ENCODE assay signal across 17 cellular contexts in genomic region chr2:215780313-215780712, GRCh38.
DNase-seq lines count a peak whose midpoint lies in the region; ATAC-seq and TF ChIP-seq lines count a peak whose summit lies in the region.
"Had no signal": no experiment of that assay in that cellular context is flagged by ENCODE, and none has a peak within 500 bp of the region (broad histone marks: within the 10 kb centered on the region; RNA-seq: fewer than 3 reads in every experiment).

No MANE protein-coding gene starts in this region.

- no peak for TF ChIP-seq EP300 in sigmoid colon (IDR thresholded peaks at IDR 0.05)

- ATAC-seq in activated naive CD8-positive, alpha-beta T cell treated with anti-CD3 and anti-CD28 coated beads, Interleukin-2, amount 50 U/mL, for 24 hours: no peak
- no peak for ATAC-seq in GM18519 (IDR thresholded peaks at IDR 0.05; ENCODE audit: low FRiP score, unreplicated experiment)

- TF ChIP-seq CTCF in hepatocyte (IDR thresholded peaks at IDR 0.05; ENCODE audit: poor library complexity) (no peak), sigmoid colon (IDR thresholded peaks at IDR 0.05) (no peak)

- DNase-seq in activated naive CD8-positive, alpha-beta T cell treated with anti-CD3 and anti-CD28 coated beads for 36 hours: no peak
- no peak for DNase-seq in activated naive CD8-positive, alpha-beta T cell treated with anti-CD3 and anti-CD28 coated beads, Interleukin-2, amount 50 U/mL, for 24 hours
- DNase-seq in hepatocyte (ENCODE audit: low spot score): no peak
- DNase-seq in sigmoid colon: no peak
- no peak for DNase-seq in activated CD8-positive, alpha-beta memory T cell treated with anti-CD3 and anti-CD28 coated beads for 24 hours
- DNase-seq in effector CD8-positive, alpha-beta T cell (lab: John Stamatoyannopoulos, UW): no peak
- DNase-seq in EL: no peak
- DNase-seq: AML-193; Caco-2; CD8-positive, alpha-beta memory T cell; DMS53; GOT3; H9; IMR-90 had no signal

- H4K20me1 ChIP-seq in hepatocyte (ENCODE audit: insufficient read depth, poor library complexity, severe bottlenecking): no peaks in the 10 kb centered on the region
- H4K20me1 ChIP-seq: BLaER1 had no signal

- H3K27me3 ChIP-seq in hepatocyte: no peaks in the 10 kb centered on the region
- no peaks in the 10 kb centered on the region for H3K27me3 ChIP-seq in sigmoid colon
- H3K27me3 ChIP-seq: BLaER1 had no signal

- 69% methylated on average over 5 of the region's 5 CpGs for whole genome bisulfite sequencing in hepatocyte (ENCODE audit: low lambda C conversion rate, missing lambda C conversion rate)
- WGBS in sigmoid colon, 2 donors: 78 to 85% methylated on average over 5 of the region's 5 CpGs

- H3K27ac Mint-ChIP-seq in activated naive CD8-positive, alpha-beta T cell treated with anti-CD3 and anti-CD28 coated beads for 36 hours: peak overlapping the region; percentile 9
- no peak overlapping the region for H3K27ac Mint-ChIP-seq in activated naive CD8-positive, alpha-beta T cell treated with anti-CD3 and anti-CD28 coated beads, Interleukin-2, amount 50 U/mL, for 24 hours
- H3K27ac Mint-ChIP-seq: CD8-positive, alpha-beta memory T cell; H9 had no signal

- peaks cover 5% of the 10 kb centered on the region for H3K27me3 Mint-ChIP-seq in activated naive CD8-positive, alpha-beta T cell treated with anti-CD3 and anti-CD28 coated beads for 36 hours
- peaks cover 5% of the 10 kb centered on the region for H3K27me3 Mint-ChIP-seq in activated naive CD8-positive, alpha-beta T cell treated with anti-CD3 and anti-CD28 coated beads, Interleukin-2, amount 50 U/mL, for 24 hours

- no peaks in the 10 kb centered on the region for H3K9me2 ChIP-seq in hepatocyte (replicated peaks; ENCODE audit: insufficient read depth)

- H3K36me3 ChIP-seq in hepatocyte (replicated peaks; ENCODE audit: insufficient read depth, low read depth) (no peaks in the 10 kb centered on the region), sigmoid colon (no peaks in the 10 kb centered on the region)
- H3K36me3 ChIP-seq: BLaER1 had no signal

- H3K4me2 ChIP-seq in hepatocyte: no peak overlapping the region
- H3K4me2 ChIP-seq: BLaER1 had no signal

- H3K9me3 Mint-ChIP-seq in activated naive CD8-positive, alpha-beta T cell treated with anti-CD3 and anti-CD28 coated beads for 36 hours: no peaks in the 10 kb centered on the region
- no peaks in the 10 kb centered on the region for H3K9me3 Mint-ChIP-seq in activated naive CD8-positive, alpha-beta T cell treated with anti-CD3 and anti-CD28 coated beads, Interleukin-2, amount 50 U/mL, for 24 hours
- H3K9me3 Mint-ChIP-seq: CD8-positive, alpha-beta memory T cell; H9 had no signal

- intact Hi-C loops in sigmoid colon (cut with DNase I): loop anchor here (5.0 kb wide), 3 partner anchors 113 to 343 kb away; partner anchors contain the start of gene FN1

- no peaks in the 10 kb centered on the region for H3K4me1 Mint-ChIP-seq in activated naive CD8-positive, alpha-beta T cell treated with anti-CD3 and anti-CD28 coated beads for 36 hours
- H3K4me1 Mint-ChIP-seq in activated naive CD8-positive, alpha-beta T cell treated with anti-CD3 and anti-CD28 coated beads, Interleukin-2, amount 50 U/mL, for 24 hours: no peaks in the 10 kb centered on the region
- H3K4me1 Mint-ChIP-seq: CD8-positive, alpha-beta memory T cell had no signal

- TF ChIP-seq POLR2A in sigmoid colon (IDR thresholded peaks at IDR 0.05): no peak

- H3K27ac ChIP-seq in hepatocyte (peak overlapping the region; percentile 1), sigmoid colon (peak overlapping the region in 3 of 4 donors; percentile 10 to 85 (median 83))
- H3K27ac ChIP-seq: 22Rv1, BLaER1 had no signal

- H3K4me3 ChIP-seq in hepatocyte (no peak overlapping the region), sigmoid colon (no peak overlapping the region)
- H3K4me3 ChIP-seq: BLaER1 had no signal

- H3K79me2 ChIP-seq in hepatocyte: no peaks in the 10 kb centered on the region

- H3K4me3 Mint-ChIP-seq in activated naive CD8-positive, alpha-beta T cell treated with anti-CD3 and anti-CD28 coated beads for 36 hours: no peak overlapping the region
- H3K4me3 Mint-ChIP-seq in activated naive CD8-positive, alpha-beta T cell treated with anti-CD3 and anti-CD28 coated beads, Interleukin-2, amount 50 U/mL, for 24 hours: no peak overlapping the region
- H3K4me3 Mint-ChIP-seq: CD8-positive, alpha-beta memory T cell; H9 had no signal

- no peaks in the 10 kb centered on the region for H3K36me3 Mint-ChIP-seq in activated naive CD8-positive, alpha-beta T cell treated with anti-CD3 and anti-CD28 coated beads for 36 hours
- H3K36me3 Mint-ChIP-seq in activated naive CD8-positive, alpha-beta T cell treated with anti-CD3 and anti-CD28 coated beads, Interleukin-2, amount 50 U/mL, for 24 hours (ENCODE audit: low read depth): no peaks in the 10 kb centered on the region
- H3K36me3 Mint-ChIP-seq: CD8-positive, alpha-beta memory T cell had no signal

- H2AFZ ChIP-seq in hepatocyte: no peak overlapping the region

- peaks cover 3% of the 10 kb centered on the region for H3K4me1 ChIP-seq in hepatocyte (ENCODE audit: insufficient read depth)
- H3K4me1 ChIP-seq in sigmoid colon: peaks cover 0 to 57% (median 43%) of the 10 kb centered on the region in 4 donors
- H3K4me1 ChIP-seq: BLaER1 had no signal

- H3K9me3 ChIP-seq in hepatocyte (ENCODE audit: low read depth): no peaks in the 10 kb centered on the region
- no peaks in the 10 kb centered on the region for H3K9me3 ChIP-seq in sigmoid colon
- H3K9me3 ChIP-seq: BLaER1, Caco-2 had no signal
